Comparison of ENCODE assay signal across 18 cellular contexts in the genomic region with DNA sequence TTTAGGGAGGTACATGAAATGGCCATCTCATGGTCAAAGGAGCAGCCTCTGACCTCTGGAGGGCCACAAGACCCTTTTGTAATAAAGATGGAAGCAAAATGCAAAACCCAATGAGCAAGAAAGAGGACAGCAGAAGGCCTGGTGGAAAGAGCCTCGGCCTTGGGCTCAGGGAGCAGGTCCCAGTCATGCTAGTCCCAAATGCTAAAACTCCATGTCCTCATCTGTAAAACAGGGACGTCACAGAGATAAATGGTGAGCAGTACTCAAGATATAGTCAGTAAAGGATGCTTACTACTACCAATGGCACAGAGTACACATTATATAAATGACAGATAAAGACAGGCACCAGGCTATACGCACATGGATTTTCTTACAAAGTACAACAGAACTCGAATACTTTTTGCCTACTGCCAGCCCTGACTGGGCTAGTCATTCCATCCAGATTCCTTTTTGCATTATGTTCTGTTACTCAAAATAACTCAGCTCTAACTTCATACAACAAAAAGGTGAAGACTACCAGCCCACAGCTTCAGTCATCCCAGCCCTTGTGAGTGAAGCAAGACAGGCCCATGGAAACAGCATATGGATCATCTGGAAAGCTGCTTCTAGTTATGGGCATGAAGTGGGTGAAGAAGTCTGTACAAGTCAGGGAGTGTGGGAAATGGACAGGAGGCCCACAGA.
"Had no signal": no experiment of that assay in that cellular context is flagged by ENCODE, and none has a peak within 500 bp of the region (broad histone marks: within the 10 kb centered on the region; RNA-seq: fewer than 3 reads in every experiment).

No MANE protein-coding gene starts in this region.

- H3K9me3 ChIP-seq: body of pancreas, mucosa of descending colon, transverse colon, vagina had no signal

- H3K27ac Mint-ChIP-seq: activated B cell treated with CpG ODN at 0.5 μM for 24 hours; activated CD4-positive, alpha-beta T cell treated with anti-CD3 and anti-CD28 coated beads, Interleukin-2, amount 10 ng/mL, durations not matched to agents 7 days and 5 days; nephron had no signal

- H3K27me3 ChIP-seq: body of pancreas, transverse colon, vagina had no signal

- H3K4me1 ChIP-seq: body of pancreas, vagina had no signal

- H3K27me3 Mint-ChIP-seq: activated B cell treated with CpG ODN at 0.5 μM for 24 hours; activated CD4-positive, alpha-beta T cell treated with anti-CD3 and anti-CD28 coated beads, Interleukin-2, amount 10 ng/mL, durations not matched to agents 7 days and 5 days; central memory CD8-positive, alpha-beta T cell; effector memory CD8-positive, alpha-beta T cell had no signal

- H3K4me3 Mint-ChIP-seq: activated B cell treated with CpG ODN at 0.5 μM for 24 hours; activated CD4-positive, alpha-beta T cell treated with anti-CD3 and anti-CD28 coated beads, Interleukin-2, amount 10 ng/mL, durations not matched to agents 7 days and 5 days; central memory CD8-positive, alpha-beta T cell; effector memory CD8-positive, alpha-beta T cell; nephron had no signal

- H3K4me3 ChIP-seq: body of pancreas, mucosa of descending colon, transverse colon, vagina had no signal

- ATAC-seq: body of pancreas; effector memory CD8-positive, alpha-beta T cell; mucosa of descending colon; sciatic nerve had no signal

- H3K4me1 Mint-ChIP-seq: activated B cell treated with CpG ODN at 0.5 μM for 24 hours; activated CD4-positive, alpha-beta T cell treated with anti-CD3 and anti-CD28 coated beads, Interleukin-2, amount 10 ng/mL, durations not matched to agents 7 days and 5 days; central memory CD8-positive, alpha-beta T cell; nephron had no signal

- H3K9me3 Mint-ChIP-seq: activated B cell treated with CpG ODN at 0.5 μM for 24 hours; activated CD4-positive, alpha-beta T cell treated with anti-CD3 and anti-CD28 coated beads, Interleukin-2, amount 10 ng/mL, durations not matched to agents 7 days and 5 days; activated naive CD4-positive, alpha-beta T cell treated with anti-CD3 and anti-CD28 coated beads, Interleukin-2, amount 50 U/mL, for 72 hours; central memory CD8-positive, alpha-beta T cell; effector memory CD8-positive, alpha-beta T cell; nephron had no signal

- DNase-seq: activated B cell treated with CpG ODN at 0.5 μM for 24 hours; activated CD4-positive, alpha-beta T cell treated with anti-CD3 and anti-CD28 coated beads, Interleukin-2, amount 10 ng/mL, durations not matched to agents 7 days and 5 days; activated effector memory CD4-positive, alpha-beta T cell treated with Interleukin-2 at 50 U/mL for 16 hours; body of pancreas; effector memory CD8-positive, alpha-beta T cell; foreskin melanocyte; islet precursor cell; mucosa of descending colon; nucleus accumbens; stimulated activated CD4-positive, alpha-beta T cell treated with anti-CD3 and anti-CD28 coated beads, Interleukin-2, amount 100 ng/mL, for 24 hours; T-helper 2 cell; transverse colon had no signal

- H3K27ac ChIP-seq: body of pancreas, epithelial cell of prostate, vagina had no signal
